ENCODE assay signal across 1 cellular context in genomic region chr4:15757084-15757483, GRCh38.
TF ChIP-seq lines count a peak whose summit lies in the region.

No MANE protein-coding gene starts in this region.

TF ChIP-seq in GM12878, 131 proteins besides CTCF, POLR2A, EP300 and RAD21:
- TF ChIP-seq NFIC (IDR thresholded peaks at IDR 0.05; ENCODE audit: low read depth, low read length) (no peak), IKZF1 (conservative IDR thresholded peaks at IDR 0.05) (no peak), KAT2A (conservative IDR thresholded peaks at IDR 0.05; ENCODE audit: control insufficient read depth, low read depth, low read length) (no peak), MEF2B (IDR thresholded peaks at IDR 0.05; ENCODE audit: partially characterized antibody, poor library complexity, severe bottlenecking) (no peak), MTA2 (IDR thresholded peaks at IDR 0.05; ENCODE audit: low read depth) (no peak), RFX5 (IDR thresholded peaks at IDR 0.05; ENCODE audit: low read depth, low read length) (no peak), ZBTB33 (IDR thresholded peaks at IDR 0.05) (no peak), RELA (IDR thresholded peaks at IDR 0.05; ENCODE audit: borderline replicate concordance, partially characterized antibody) (no peak), ATF2 (IDR thresholded peaks at IDR 0.05; ENCODE audit: low read length) (no peak), SMARCA5 (IDR thresholded peaks at IDR 0.05) (no peak), MLLT1 (IDR thresholded peaks at IDR 0.05) (no peak), ZNF592 (IDR thresholded peaks at IDR 0.05) (no peak), NR2C2 (IDR thresholded peaks at IDR 0.05; ENCODE audit: borderline replicate concordance, control insufficient read depth, insufficient read length, low read depth) (no peak), BCL11A (IDR thresholded peaks at IDR 0.05; ENCODE audit: low read depth, low read length) (no peak), SUPT20H (IDR thresholded peaks at IDR 0.05; ENCODE audit: borderline replicate concordance, control insufficient read depth, low read depth, low read length) (no peak), TAF1 (IDR thresholded peaks at IDR 0.05; ENCODE audit: borderline replicate concordance, low read depth, low read length) (no peak)
- TF ChIP-seq, protein P1, sequence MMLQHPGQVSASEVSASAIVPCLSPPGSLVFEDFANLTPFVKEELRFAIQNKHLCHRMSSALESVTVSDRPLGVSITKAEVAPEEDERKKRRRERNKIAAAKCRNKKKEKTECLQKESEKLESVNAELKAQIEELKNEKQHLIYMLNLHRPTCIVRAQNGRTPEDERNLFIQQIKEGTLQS (IDR thresholded peaks at IDR 0.05; ENCODE audit: borderline replicate concordance, extremely low read depth, low read depth, low read length), result no peak
TF ChIP-seq in GM12878: peak in this region for 0.
